ENCODE assay signal across 22 cellular contexts in the genomic region with DNA sequence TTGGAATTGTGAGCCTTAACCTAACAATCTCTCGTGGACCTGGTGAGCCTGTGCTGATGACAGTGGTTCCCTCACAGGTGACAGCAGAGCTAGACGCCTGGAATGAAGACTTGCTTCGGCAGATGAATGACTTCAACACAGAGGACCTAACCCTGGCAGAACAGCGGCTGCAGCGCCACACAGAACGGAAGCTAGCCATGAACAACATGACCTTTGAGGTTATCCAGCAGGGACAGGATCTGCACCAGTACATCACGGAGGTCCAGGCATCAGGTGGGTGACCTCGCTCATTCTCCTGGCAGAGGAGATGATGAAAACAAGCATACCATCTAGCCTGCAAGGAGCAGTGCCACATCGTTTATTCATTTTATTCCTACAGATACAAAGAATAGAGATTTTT.
"Had no signal": no experiment of that assay in that cellular context is flagged by ENCODE, and none has a peak within 500 bp of the region (broad histone marks: within the 10 kb centered on the region; RNA-seq: fewer than 3 reads in every experiment).

No MANE protein-coding gene starts in this region.

- H3K27ac ChIP-seq: esophagus muscularis mucosa, foreskin keratinocyte, gastroesophageal sphincter, heart left ventricle, hepatocyte, left lung, lower lobe of right lung, pancreas, sigmoid colon, transverse colon, upper lobe of right lung, uterus had no signal

- H3K4me2 ChIP-seq: hepatocyte had no signal

- H3K36me3 ChIP-seq: left lung, lower lobe of right lung, pancreas, sigmoid colon, transverse colon, upper lobe of right lung, uterus had no signal

- H3K9me3 ChIP-seq: esophagus muscularis mucosa, gastroesophageal sphincter, heart left ventricle, left lung, lower lobe of right lung, pancreas, sigmoid colon, thoracic aorta, transverse colon, upper lobe of right lung, uterus had no signal

- H3K4me1 ChIP-seq: gastroesophageal sphincter, left lung, lower lobe of right lung, pancreas, upper lobe of right lung, uterus had no signal

- H2AFZ ChIP-seq: hepatocyte had no signal

- ATAC-seq: foreskin keratinocyte; gastroesophageal sphincter; heart left ventricle; natural killer cell; stimulated activated memory B cell treated with anti-CD40 and anti-IgM and Interleukin-4, amounts not matched to agents 10 μg/mL and 1 μg/mL and 100 μg/mL, for 72 hours; stimulated activated naive CD8-positive, alpha-beta T cell treated with anti-CD3 and anti-CD28 coated beads, Interleukin-15, Interleukin-2, amounts not matched to agents 100 U/mL and 50 U/mL, for 24 hours had no signal

- H3K79me2 ChIP-seq: hepatocyte had no signal

- FAIRE-seq: colon, kidney, pancreas had no signal

- DNase-seq: central memory CD4-positive, alpha-beta T cell; endodermal cell; foreskin keratinocyte; heart left ventricle; kidney; left lung; lower lobe of right lung; natural killer cell; occipital lobe; sigmoid colon; stimulated activated CD4-positive, alpha-beta T cell treated with anti-CD3 and anti-CD28 coated beads, Interleukin-4, amount 100 ng/mL, for 4 hours; stimulated activated naive CD8-positive, alpha-beta T cell treated with anti-CD3 and anti-CD28 coated beads, Interleukin-15, Interleukin-2, amounts not matched to agents 100 U/mL and 50 U/mL, for 24 hours; upper lobe of right lung; uterus had no signal

- H3K27me3 ChIP-seq: esophagus muscularis mucosa, gastroesophageal sphincter, heart left ventricle, hepatocyte, left lung, pancreas, sigmoid colon, transverse colon, upper lobe of right lung, uterus had no signal

- H3K4me3 ChIP-seq: esophagus muscularis mucosa, gastroesophageal sphincter, heart left ventricle, hepatocyte, left lung, lower lobe of right lung, pancreas, sigmoid colon, thoracic aorta, transverse colon, upper lobe of right lung, uterus had no signal
